ENCODE assay signal across 1 cellular context in the genomic region with DNA sequence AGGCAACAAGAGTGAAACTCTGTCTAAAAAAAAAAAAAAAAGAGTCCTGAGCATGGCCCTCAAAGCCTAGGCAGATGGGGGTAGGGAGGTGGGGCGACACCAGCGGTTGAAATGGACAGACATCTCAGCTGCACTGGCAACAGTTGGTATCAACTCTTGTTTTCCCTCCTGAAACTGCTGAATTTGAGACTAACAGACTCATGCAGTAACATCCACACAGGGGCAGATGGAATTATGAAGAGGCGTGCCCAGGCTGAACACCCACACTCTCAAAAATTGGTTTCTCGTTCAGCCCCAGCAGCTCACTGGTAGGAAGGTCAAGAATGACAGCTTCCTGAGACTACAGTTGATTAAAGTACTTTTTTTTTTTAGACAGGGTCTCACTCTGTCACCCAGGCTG.
TF ChIP-seq lines count a peak whose summit lies in the region.

No MANE protein-coding gene starts in this region.

TF ChIP-seq in IMR-90, 13 proteins besides CTCF, POLR2A, EP300 and RAD21 (continued from another document):
- TF ChIP-seq, protein P1, sequence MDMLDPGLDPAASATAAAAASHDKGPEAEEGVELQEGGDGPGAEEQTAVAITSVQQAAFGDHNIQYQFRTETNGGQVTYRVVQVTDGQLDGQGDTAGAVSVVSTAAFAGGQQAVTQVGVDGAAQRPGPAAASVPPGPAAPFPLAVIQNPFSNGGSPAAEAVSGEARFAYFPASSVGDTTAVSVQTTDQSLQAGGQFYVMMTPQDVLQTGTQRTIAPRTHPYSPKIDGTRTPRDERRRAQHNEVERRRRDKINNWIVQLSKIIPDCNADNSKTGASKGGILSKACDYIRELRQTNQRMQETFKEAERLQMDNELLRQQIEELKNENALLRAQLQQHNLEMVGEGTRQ (IDR thresholded peaks at IDR 0.05; ENCODE audit: low read depth, low read length) = no peak
- TF ChIP-seq MXI1 (IDR thresholded peaks at IDR 0.05; ENCODE audit: borderline replicate concordance, low read depth, low read length) = no peak
- TF ChIP-seq MAFK (IDR thresholded peaks at IDR 0.05; ENCODE audit: low read depth, low read length) = no peak
